Comparison of ENCODE assay signal across 18 cellular contexts in genomic region chr6:16658661-16659060, GRCh38.
DNase-seq lines count a peak whose midpoint lies in the region; ATAC-seq, FAIRE-seq and TF ChIP-seq lines count a peak whose summit lies in the region.
"Had no signal": no experiment of that assay in that cellular context is flagged by ENCODE, and none has a peak within 500 bp of the region (broad histone marks: within the 10 kb centered on the region; RNA-seq: fewer than 3 reads in every experiment).

No MANE protein-coding gene starts in this region.

- peak overlapping the region; percentile 5 to 34 for H3K27ac ChIP-seq in small intestine (ENCODE audit: low read depth in 1 of 2, low read length in 1 of 2)
- H3K27ac ChIP-seq in prostate gland, result no peak overlapping the region
- H3K27ac ChIP-seq: gastroesophageal sphincter, SK-N-MC had no signal

- H3K9me3 Mint-ChIP-seq in activated CD8-positive, alpha-beta memory T cell treated with anti-CD3 and anti-CD28 coated beads, Interleukin-2, amount 10 ng/mL, durations not matched to agents 7 days and 5 days (ENCODE audit: low read depth), result peaks cover 9% of the 10 kb centered on the region
- H3K9me3 Mint-ChIP-seq in effector memory CD8-positive, alpha-beta T cell, result no peaks in the 10 kb centered on the region

- no peaks in the 10 kb centered on the region for H3K27me3 Mint-ChIP-seq in activated CD8-positive, alpha-beta memory T cell treated with anti-CD3 and anti-CD28 coated beads, Interleukin-2, amount 10 ng/mL, durations not matched to agents 7 days and 5 days
- no peaks in the 10 kb centered on the region for H3K27me3 Mint-ChIP-seq in T-helper 17 cell
- no peaks in the 10 kb centered on the region for H3K27me3 Mint-ChIP-seq in effector memory CD8-positive, alpha-beta T cell

- peak overlapping the region; percentile 85 for H3K27ac Mint-ChIP-seq in activated CD8-positive, alpha-beta memory T cell treated with anti-CD3 and anti-CD28 coated beads, Interleukin-2, amount 10 ng/mL, durations not matched to agents 7 days and 5 days
- peak overlapping the region; percentile 90 for H3K27ac Mint-ChIP-seq in T-helper 17 cell
- H3K27ac Mint-ChIP-seq in effector memory CD8-positive, alpha-beta T cell, result peak overlapping the region; percentile 83 to 93

- H3K36me3 ChIP-seq in small intestine (ENCODE audit: control insufficient read depth in 2 of 2, insufficient read depth in 2 of 2, low read length in 2 of 2) (peaks cover 0 to 3% of the 10 kb centered on the region in 2 donors), prostate gland (no peaks in the 10 kb centered on the region)
- H3K36me3 ChIP-seq: adrenal gland had no signal

- H3K9me3 ChIP-seq in T-helper 17 cell (ENCODE audit: control insufficient read depth, low read length, poor library complexity, severe bottlenecking) (no peaks in the 10 kb centered on the region), small intestine (ENCODE audit: control insufficient read depth, low read depth) (no peaks in the 10 kb centered on the region), prostate gland (no peaks in the 10 kb centered on the region)
- H3K9me3 ChIP-seq: adrenal gland, Caco-2 had no signal

- no peak for ATAC-seq in activated CD8-positive, alpha-beta memory T cell treated with anti-CD3 and anti-CD28 coated beads, Interleukin-2, amount 10 ng/mL, durations not matched to agents 7 days and 5 days
- no peak for ATAC-seq in T-helper 17 cell
- no peak for ATAC-seq in effector memory CD8-positive, alpha-beta T cell (replicated peaks)
- ATAC-seq in HG03108 (IDR thresholded peaks at IDR 0.05; ENCODE audit: unreplicated experiment), result no peak
- ATAC-seq: gastroesophageal sphincter, PC-3 had no signal

- 72 to 81% (median 78%) methylated on average over 5 of the region's 5 CpGs for WGBS in small intestine, 3 donors
- WGBS in prostate gland, result 34% methylated on average over 5 of the region's 5 CpGs

- peak overlapping the region; percentile 53 for H3K4me3 Mint-ChIP-seq in activated CD8-positive, alpha-beta memory T cell treated with anti-CD3 and anti-CD28 coated beads, Interleukin-2, amount 10 ng/mL, durations not matched to agents 7 days and 5 days
- peak overlapping the region; percentile 77 for H3K4me3 Mint-ChIP-seq in T-helper 17 cell
- peak overlapping the region; percentile 65 to 73 for H3K4me3 Mint-ChIP-seq in effector memory CD8-positive, alpha-beta T cell

- no peak for DNase-seq in activated CD8-positive, alpha-beta memory T cell treated with anti-CD3 and anti-CD28 coated beads, Interleukin-2, amount 10 ng/mL, durations not matched to agents 7 days and 5 days
- no peak for DNase-seq in activated CD8-positive, alpha-beta memory T cell treated with anti-CD3 and anti-CD28 coated beads, Interleukin-2, amount 50 U/mL, for 48 hours
- no peak for DNase-seq in T-helper 17 cell
- DNase-seq in effector memory CD8-positive, alpha-beta T cell, result no peak
- DNase-seq in small intestine, result no peak
- DNase-seq in T-helper 9 cell, result no peak
- no peak for DNase-seq in prostate gland (ENCODE audit: low spot score)
- DNase-seq: adrenal gland, Caco-2, MM.1S, NCI-H2081, NCI-H69, PC-3 had no signal

- TF ChIP-seq POLR2A in prostate gland (IDR thresholded peaks at IDR 0.05), result no peak

- peaks cover 41% of the 10 kb centered on the region for H3K36me3 Mint-ChIP-seq in activated CD8-positive, alpha-beta memory T cell treated with anti-CD3 and anti-CD28 coated beads, Interleukin-2, amount 10 ng/mL, durations not matched to agents 7 days and 5 days
- H3K36me3 Mint-ChIP-seq in T-helper 17 cell (ENCODE audit: low read depth), result peaks cover 4% of the 10 kb centered on the region
- peaks cover 17% of the 10 kb centered on the region for H3K36me3 Mint-ChIP-seq in effector memory CD8-positive, alpha-beta T cell (ENCODE audit: insufficient read depth)

- CTCF ChIA-PET in activated CD8-positive, alpha-beta memory T cell treated with anti-CD3 and anti-CD28 coated beads, Interleukin-2, amount 10 ng/mL, durations not matched to agents 7 days and 5 days (lab: Charles Lee), result interaction anchor here (0.8 to 2.5 kb wide), 8 partner anchors 12 to 147 kb away, joined by 3 to 19 read pairs (median 6); partner anchors contain the start of gene ATXN1

- H3K4me1 Mint-ChIP-seq in activated CD8-positive, alpha-beta memory T cell treated with anti-CD3 and anti-CD28 coated beads, Interleukin-2, amount 10 ng/mL, durations not matched to agents 7 days and 5 days, result peaks cover 61% of the 10 kb centered on the region
- peaks cover 41% of the 10 kb centered on the region for H3K4me1 Mint-ChIP-seq in T-helper 17 cell
- H3K4me1 Mint-ChIP-seq in effector memory CD8-positive, alpha-beta T cell (ENCODE audit: low read depth in 2 of 2), result peaks cover 46 to 55% of the 10 kb centered on the region in 2 donors

- H3K4me1 ChIP-seq in small intestine (ENCODE audit: control insufficient read depth in 2 of 2, insufficient read depth in 1 of 2, low read depth in 1 of 2, low read length in 1 of 2), result no peaks in the 10 kb centered on the region
- H3K4me1 ChIP-seq in prostate gland (replicated peaks), result no peaks in the 10 kb centered on the region
- H3K4me1 ChIP-seq: gastroesophageal sphincter had no signal

- TF ChIP-seq CTCF in prostate gland (IDR thresholded peaks at IDR 0.05), result no peak

- H3K27me3 ChIP-seq in small intestine (ENCODE audit: control insufficient read depth in 2 of 2, insufficient read depth in 2 of 2, low read length in 2 of 2), result no peaks in the 10 kb centered on the region
- no peaks in the 10 kb centered on the region for H3K27me3 ChIP-seq in prostate gland (replicated peaks; ENCODE audit: insufficient read depth)
- H3K27me3 ChIP-seq: adrenal gland, gastroesophageal sphincter had no signal

- intact Hi-C loops in prostate gland (cut with DNase I), result no loop called here

- no peak for FAIRE-seq in small intestine (lab: Jason Lieb, UNC)
- FAIRE-seq: G401.6, urothelium cell line had no signal

- H3K4me3 ChIP-seq in small intestine (ENCODE audit: low read depth in 1 of 2, low read length in 2 of 2) (no peak overlapping the region), prostate gland (no peak overlapping the region)
- H3K4me3 ChIP-seq: adrenal gland, gastroesophageal sphincter, SK-N-MC had no signal

Comparison
In these comparisons a context has a peak if more than half of its experiments do, and no peak if none do; other contexts are left out.
1. H3K27ac ChIP-seq: peak in small intestine (2 of 2); none in prostate gland (0 of 2).
2. Peak in every context shown above with its lines, with median percentiles within 50 percentile points of each other: H3K27ac Mint-ChIP-seq and H3K4me3 Mint-ChIP-seq.